Comparison of ENCODE assay signal across 1 cellular context in the genomic region with DNA sequence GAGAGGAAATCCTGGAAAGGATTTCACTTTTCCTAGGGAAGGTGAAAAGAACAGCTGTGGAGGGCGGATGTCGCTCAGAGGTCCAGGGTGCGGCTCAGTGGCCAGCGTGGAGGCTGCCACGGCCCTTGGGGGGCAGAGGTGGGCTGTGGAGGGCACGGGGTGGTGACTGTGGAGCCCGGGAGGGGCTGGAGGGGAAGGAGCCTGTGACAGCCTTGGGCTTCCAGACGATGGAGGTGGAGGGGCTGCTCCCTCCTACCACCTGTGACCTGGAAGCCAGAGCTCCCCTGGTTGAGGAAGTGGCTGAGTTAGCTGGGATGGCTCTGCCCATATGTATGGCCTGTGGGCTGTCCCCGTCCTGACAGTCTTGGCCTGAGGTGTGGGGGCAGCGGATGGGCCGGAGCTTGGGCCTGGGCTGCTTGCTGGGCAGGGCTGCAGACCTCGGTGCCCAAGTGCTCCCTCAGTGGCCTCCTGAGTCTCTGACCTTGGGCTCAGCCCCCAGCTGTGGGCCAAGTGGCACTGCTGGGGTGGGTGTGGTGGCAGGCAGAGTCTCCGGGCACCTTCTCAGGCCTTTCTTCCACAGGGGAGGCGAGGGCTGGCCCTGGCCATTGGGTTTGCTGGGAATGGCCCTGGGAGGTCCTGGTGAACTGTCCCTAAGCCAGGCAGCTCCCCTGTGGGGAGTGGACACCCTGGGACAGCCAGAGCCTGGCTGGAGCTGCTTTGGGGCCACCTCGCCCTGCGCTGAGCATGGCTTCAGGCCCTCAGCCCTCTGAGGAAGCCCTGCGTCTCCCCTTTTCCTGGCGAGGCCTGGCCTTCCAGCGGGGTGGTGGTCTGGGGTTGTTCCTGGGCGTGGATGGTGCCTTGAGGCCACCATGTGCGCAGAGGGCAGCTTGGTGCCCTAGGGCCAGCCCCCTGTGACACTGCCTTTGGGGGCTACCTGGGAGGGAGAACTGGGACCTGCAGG.
TF ChIP-seq lines count a peak whose summit lies in the region.

No MANE protein-coding gene starts in this region.

TF ChIP-seq in H1, 55 proteins besides CTCF, POLR2A, EP300 and RAD21:
- TF ChIP-seq HDAC2 (IDR thresholded peaks at IDR 0.05; ENCODE audit: borderline replicate concordance in 1 of 2, low read depth in 2 of 2, low read length in 2 of 2) (no peak), TCF12 (IDR thresholded peaks at IDR 0.05; ENCODE audit: low read depth, low read length) (no peak), CHD1 (IDR thresholded peaks at IDR 0.05; ENCODE audit: low read depth, low read length) (no peak), RNF2 (IDR thresholded peaks at IDR 0.05; ENCODE audit: borderline replicate concordance, low read depth, low read length, missing control alignments, poor library complexity, severe bottlenecking) (no peak), SIN3A (conservative IDR thresholded peaks at IDR 0.05 in 1 of 2, IDR thresholded peaks at IDR 0.05 in 1 of 2; ENCODE audit: low read depth in 1 of 2, low read length in 2 of 2) (no peak), KDM5A (IDR thresholded peaks at IDR 0.05; ENCODE audit: low read length) (no peak)
- TF ChIP-seq, protein P1, sequence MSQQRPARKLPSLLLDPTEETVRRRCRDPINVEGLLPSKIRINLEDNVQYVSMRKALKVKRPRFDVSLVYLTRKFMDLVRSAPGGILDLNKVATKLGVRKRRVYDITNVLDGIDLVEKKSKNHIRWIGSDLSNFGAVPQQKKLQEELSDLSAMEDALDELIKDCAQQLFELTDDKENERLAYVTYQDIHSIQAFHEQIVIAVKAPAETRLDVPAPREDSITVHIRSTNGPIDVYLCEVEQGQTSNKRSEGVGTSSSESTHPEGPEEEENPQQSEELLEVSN (IDR thresholded peaks at IDR 0.05) = no peak
TF ChIP-seq in H1: peak in this region for 0.
